8 cellular contexts compared by ENCODE assay signal in the genomic region with DNA sequence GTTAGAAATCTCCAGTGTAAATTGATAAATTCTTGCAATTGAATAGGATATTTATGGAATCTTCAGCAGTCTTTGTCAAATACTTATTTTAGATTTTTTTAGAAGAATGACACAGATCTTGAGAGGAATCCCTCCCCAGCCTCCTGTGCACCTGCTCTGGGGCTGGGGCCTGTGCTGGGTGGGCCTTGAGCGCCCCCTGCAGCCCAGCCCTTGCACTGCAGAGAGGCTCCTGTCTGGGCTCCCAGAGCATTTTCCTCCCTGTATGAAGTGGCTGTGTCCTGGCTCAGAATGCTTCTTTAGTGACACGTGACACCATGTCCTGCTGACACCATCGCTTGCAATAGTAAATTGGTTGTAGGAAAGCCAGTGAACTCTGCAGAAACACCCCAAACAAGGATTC.
DNase-seq lines count a peak whose midpoint lies in the region; ATAC-seq, FAIRE-seq and TF ChIP-seq lines count a peak whose summit lies in the region.
"Not testable (repeated sequence)": the region's sequence is repeated elsewhere in the genome, so short reads cannot be mapped to it uniquely, and the experiment has no call there.

No MANE protein-coding gene starts in this region.

- H3K9me3 Mint-ChIP-seq in CD4-positive, alpha-beta T cell; T-cell; activated CD4-positive, alpha-beta T cell treated with anti-CD3 and anti-CD28 coated beads for 36 hours (ENCODE audit: low read depth); activated T-helper 17 cell treated with anti-CD3 and anti-CD28 coated beads, Interleukin-2, amount 50 U/mL, for 72 hours; memory B cell; naive thymus-derived CD4-positive, alpha-beta T cell: not testable (repeated sequence)

- H3K4me1 Mint-ChIP-seq in CD4-positive, alpha-beta T cell (ENCODE audit: low read depth); T-cell; activated CD4-positive, alpha-beta T cell treated with anti-CD3 and anti-CD28 coated beads for 36 hours; activated T-helper 17 cell treated with anti-CD3 and anti-CD28 coated beads, Interleukin-2, amount 50 U/mL, for 72 hours; memory B cell; naive thymus-derived CD4-positive, alpha-beta T cell: not testable (repeated sequence)

- not testable (repeated sequence) for H3K36me3 Mint-ChIP-seq in CD4-positive, alpha-beta T cell (ENCODE audit: low read depth); T-cell; activated CD4-positive, alpha-beta T cell treated with anti-CD3 and anti-CD28 coated beads for 36 hours (ENCODE audit: low read depth); activated T-helper 17 cell treated with anti-CD3 and anti-CD28 coated beads, Interleukin-2, amount 50 U/mL, for 72 hours (ENCODE audit: low read depth); memory B cell; naive thymus-derived CD4-positive, alpha-beta T cell

- POLR2A ChIA-PET in CD4-positive, alpha-beta T cell (lab: Charles Lee); T-cell (lab: Charles Lee); activated CD4-positive, alpha-beta T cell treated with anti-CD3 and anti-CD28 coated beads for 36 hours (lab: Charles Lee); K562 (lab: Yijun Ruan, JAX); naive thymus-derived CD4-positive, alpha-beta T cell (lab: Charles Lee): not testable (repeated sequence)

- H4K20me1 ChIP-seq in K562 (replicated peaks; ENCODE audit: control insufficient read depth, insufficient read depth, low read length) = not testable (repeated sequence)

- not testable (repeated sequence) for H2AFZ ChIP-seq in K562 (ENCODE audit: low read depth, low read length)

- in situ Hi-C loops in K562 (cut with MboI) = not testable (repeated sequence)

- not testable (repeated sequence) for H3K27me3 Mint-ChIP-seq in CD4-positive, alpha-beta T cell; T-cell; activated CD4-positive, alpha-beta T cell treated with anti-CD3 and anti-CD28 coated beads for 36 hours; activated T-helper 17 cell treated with anti-CD3 and anti-CD28 coated beads, Interleukin-2, amount 50 U/mL, for 72 hours; memory B cell; naive thymus-derived CD4-positive, alpha-beta T cell

- H3K9ac ChIP-seq in K562 (ENCODE audit: insufficient read depth in 1 of 2, low read depth in 2 of 2, low read length in 2 of 2) = not testable (repeated sequence)

- not testable (repeated sequence) for H3K79me2 ChIP-seq in K562 (ENCODE audit: control insufficient read depth, insufficient read depth, low read length)

- H3K4me1 ChIP-seq in K562 (replicated peaks in 1 of 2; ENCODE audit: control insufficient read depth in 2 of 2, insufficient read depth in 2 of 2, low read length in 2 of 2); naive thymus-derived CD4-positive, alpha-beta T cell (ENCODE audit: control insufficient read depth in 2 of 2, insufficient read depth in 2 of 2, low read length in 2 of 2): not testable (repeated sequence)

- DNase-seq in CD4-positive, alpha-beta T cell; GM19239 (ENCODE audit: insufficient read length, low spot score); T-cell; activated CD4-positive, alpha-beta T cell treated with anti-CD3 and anti-CD28 coated beads for 36 hours; K562 (ENCODE audit: extremely low read depth in 1 of 4, low spot score in 3 of 4); memory B cell (ENCODE audit: low spot score in 2 of 2); naive thymus-derived CD4-positive, alpha-beta T cell: not testable (repeated sequence)

- CTCF ChIA-PET in CD4-positive, alpha-beta T cell (lab: Charles Lee); T-cell (lab: Charles Lee); activated CD4-positive, alpha-beta T cell treated with anti-CD3 and anti-CD28 coated beads for 36 hours (lab: Charles Lee); K562 (lab: Yijun Ruan, JAX; ENCODE audit: low intra/inter-chr PET ratio); naive thymus-derived CD4-positive, alpha-beta T cell (lab: Charles Lee): not testable (repeated sequence)

- TF ChIP-seq CTCF in CD4-positive, alpha-beta T cell (IDR thresholded peaks at IDR 0.05); K562 (IDR thresholded peaks at IDR 0.05 in 2 of 3, conservative IDR thresholded peaks at IDR 0.05 in 1 of 3; ENCODE audit: insufficient read depth in 2 of 3, low read depth in 1 of 3, low read length in 3 of 3): not testable (repeated sequence)

- H3K9me1 ChIP-seq in K562 (ENCODE audit: control insufficient read depth, insufficient read depth, low read length) = not testable (repeated sequence)

- not testable (repeated sequence) for TF ChIP-seq EP300 in K562 (IDR thresholded peaks at IDR 0.05; ENCODE audit: low read length)

- not testable (repeated sequence) for H3K9me3 ChIP-seq in CD4-positive, alpha-beta T cell (ENCODE audit: control insufficient read depth, low read length); K562 (replicated peaks; ENCODE audit: control insufficient read depth, insufficient read depth, low read depth, low read length); naive thymus-derived CD4-positive, alpha-beta T cell (ENCODE audit: control insufficient read depth in 2 of 3, low read length in 3 of 3)

- ATAC-seq in CD4-positive, alpha-beta T cell (ENCODE audit: poor library complexity) = peak; percentile 39
- ATAC-seq in T-cell (replicated peaks in 1 of 4) (peak; percentile 35 to 49 (median 41)), K562 (peak; percentile 67), memory B cell (ENCODE audit: low read depth) (peak; percentile 18)
- ATAC-seq in activated CD4-positive, alpha-beta T cell treated with anti-CD3 and anti-CD28 coated beads for 36 hours = peak; percentile 17
- peak; percentile 24 for ATAC-seq in activated T-helper 17 cell treated with anti-CD3 and anti-CD28 coated beads, Interleukin-2, amount 50 U/mL, for 72 hours (replicated peaks)
- ATAC-seq in naive thymus-derived CD4-positive, alpha-beta T cell = peak; percentile 62

- not testable (repeated sequence) for H3K27ac ChIP-seq in CD4-positive, alpha-beta T cell (ENCODE audit: low read depth, low read length); K562 (ENCODE audit: extremely low read depth, low read depth, low read length); naive thymus-derived CD4-positive, alpha-beta T cell (ENCODE audit: low read depth, low read length)

- FAIRE-seq in GM19239 (lab: Jason Lieb, UNC) = peak; percentile 57
- peak; percentile 15 for FAIRE-seq in K562 (lab: Jason Lieb, UNC)

- not testable (repeated sequence) for TF ChIP-seq POLR2A in K562 (conservative IDR thresholded peaks at IDR 0.05)

- H3K27ac Mint-ChIP-seq in CD4-positive, alpha-beta T cell; T-cell; activated CD4-positive, alpha-beta T cell treated with anti-CD3 and anti-CD28 coated beads for 36 hours; activated T-helper 17 cell treated with anti-CD3 and anti-CD28 coated beads, Interleukin-2, amount 50 U/mL, for 72 hours; memory B cell; naive thymus-derived CD4-positive, alpha-beta T cell: not testable (repeated sequence)

- not testable (repeated sequence) for H3K4me3 Mint-ChIP-seq in CD4-positive, alpha-beta T cell; T-cell; activated CD4-positive, alpha-beta T cell treated with anti-CD3 and anti-CD28 coated beads for 36 hours; activated T-helper 17 cell treated with anti-CD3 and anti-CD28 coated beads, Interleukin-2, amount 50 U/mL, for 72 hours; memory B cell; naive thymus-derived CD4-positive, alpha-beta T cell

- intact Hi-C loops in CD4-positive, alpha-beta T cell (cut with DNase I, micrococcal nuclease); activated CD4-positive, alpha-beta T cell treated with anti-CD3 and anti-CD28 coated beads for 36 hours (cut with DNase I, micrococcal nuclease); K562 (cut with micrococcal nuclease); naive thymus-derived CD4-positive, alpha-beta T cell (cut with micrococcal nuclease): not testable (repeated sequence)

- not testable (repeated sequence) for H3K4me3 ChIP-seq in K562; naive thymus-derived CD4-positive, alpha-beta T cell (ENCODE audit: low read length)

- not testable (repeated sequence) for BruUV-seq in K562 (replicated peaks; lab: Mats Ljungman, UMichigan)

- H3K36me3 ChIP-seq in K562 (ENCODE audit: control insufficient read depth, insufficient read depth, low read length); naive thymus-derived CD4-positive, alpha-beta T cell (ENCODE audit: control insufficient read depth in 2 of 3, insufficient read depth in 3 of 3, low read length in 3 of 3): not testable (repeated sequence)

- not testable (repeated sequence) for TF ChIP-seq RAD21 in K562 (CRISPR knock-in tag; conservative IDR thresholded peaks at IDR 0.05 in 1 of 2, IDR thresholded peaks at IDR 0.05 in 1 of 2)

- H3K27me3 ChIP-seq in CD4-positive, alpha-beta T cell (ENCODE audit: control insufficient read depth, insufficient read depth, low read length); K562 (ENCODE audit: control insufficient read depth in 2 of 2, insufficient read depth in 2 of 2, low read length in 2 of 2); naive thymus-derived CD4-positive, alpha-beta T cell (ENCODE audit: control insufficient read depth in 2 of 2, insufficient read depth in 2 of 2, low read length in 2 of 2): not testable (repeated sequence)

- WGBS in K562 (ENCODE audit: insufficient coverage, low coverage, missing lambda C conversion rate) = no CpG with 5 or more reads among the region's 3 CpGs

- H3K4me2 ChIP-seq in K562 (ENCODE audit: insufficient read depth, low read length) = not testable (repeated sequence)

Comparison
In these comparisons a context has a peak if more than half of its experiments do, and no peak if none do; other contexts are left out.
1. ATAC-seq: peak in every context shown above with its lines; median percentile 67 in K562; 62 in naive thymus-derived CD4-positive, alpha-beta T cell; 41 in T-cell; 39 in CD4-positive, alpha-beta T cell; 24 in activated T-helper 17 cell treated with anti-CD3 and anti-CD28 coated beads, Interleukin-2, amount 50 U/mL, for 72 hours; 18 in memory B cell; 17 in activated CD4-positive, alpha-beta T cell treated with anti-CD3 and anti-CD28 coated beads for 36 hours.